ENCODE assay signal across 14 cellular contexts in genomic region chr12:69008510-69008909, GRCh38.
A peak's percentile ranks its signal among the peaks of the same experiment; 100 is the strongest.
DNase-seq lines count a peak whose midpoint lies in the region; ATAC-seq and TF ChIP-seq lines count a peak whose summit lies in the region.
"Had no signal": no experiment of that assay in that cellular context is flagged by ENCODE, and none has a peak within 500 bp of the region (broad histone marks: within the 10 kb centered on the region; RNA-seq: fewer than 3 reads in every experiment).

No MANE protein-coding gene starts in this region.

- H3K4me1 Mint-ChIP-seq in HFFc6 (ENCODE audit: low read depth) (peaks cover 46% of the 10 kb centered on the region), WTC11 (peaks cover 25% of the 10 kb centered on the region)

- no peaks in the 10 kb centered on the region for H3K36me3 ChIP-seq in A673 (ENCODE audit: insufficient read depth, low read length, poor library complexity, severe bottlenecking)
- H3K36me3 ChIP-seq: neutrophil, stomach had no signal

- CTCF ChIA-PET in A673 (lab: Charles Lee) (no interaction called here), WTC11 (lab: Charles Lee) (interaction anchor here (1.4 to 1.9 kb wide), 3 partner anchors 62 to 149 kb away, joined by 5 to 6 read pairs (median 6); no protein-coding TSS in a partner anchor)

- H3K27me3 Mint-ChIP-seq in HFFc6 (ENCODE audit: insufficient read depth) (no peaks in the 10 kb centered on the region), WTC11 (ENCODE audit: low read depth) (peaks cover 41% of the 10 kb centered on the region)

- H3K4me3 Mint-ChIP-seq in HFFc6 (no peak overlapping the region), WTC11 (no peak overlapping the region)
- H3K4me3 Mint-ChIP-seq: activated T-cell treated with anti-CD3 and anti-CD28 coated beads, Interleukin-2, amount 50 U/mL, for 4 hours had no signal

- H3K9me3 Mint-ChIP-seq in HFFc6, result no peaks in the 10 kb centered on the region
- peaks cover 30% of the 10 kb centered on the region for H3K9me3 Mint-ChIP-seq in WTC11
- H3K9me3 Mint-ChIP-seq: activated T-cell treated with anti-CD3 and anti-CD28 coated beads, Interleukin-2, amount 50 U/mL, for 4 hours had no signal

- intact Hi-C loops in A673 (cut with micrococcal nuclease; ENCODE audit: unreplicated experiment), result no loop called here

- H3K36me3 Mint-ChIP-seq in HFFc6 (ENCODE audit: low read depth) (0 out of 2 replicates have a peak, but pooled peaks cover 4% of the 10 kb centered on the region), WTC11 (no peaks in the 10 kb centered on the region)
- H3K36me3 Mint-ChIP-seq: brain had no signal

- TF ChIP-seq CTCF in HFFc6 (IDR thresholded peaks at IDR 0.05) (no peak), A673 (conservative IDR thresholded peaks at IDR 0.05; ENCODE audit: low read depth, low read length) (no peak), GM10266 (IDR thresholded peaks at IDR 0.05; ENCODE audit: control insufficient read depth, insufficient read depth, low read depth, missing control alignments) (no peak), WTC11 (IDR thresholded peaks at IDR 0.05) (no peak)

- BruUV-seq in A673 (replicated peaks; lab: Mats Ljungman, UMichigan), result no TSS peak

- ATAC-seq in GM21515 (IDR thresholded peaks at IDR 0.05; ENCODE audit: unreplicated experiment), result no peak
- ATAC-seq in WTC11, result no peak
- ATAC-seq: activated T-cell treated with anti-CD3 and anti-CD28 coated beads, Interleukin-2, amount 50 U/mL, for 4 hours had no signal

- H3K27ac Mint-ChIP-seq in HFFc6, result 0 out of 2 replicates have a peak overlapping the region, but pooled peaks have one; percentile 92
- H3K27ac Mint-ChIP-seq in WTC11, result no peak overlapping the region

- H3K4me1 ChIP-seq in A673 (ENCODE audit: insufficient read depth, low read length, poor library complexity, severe bottlenecking), result peaks cover 14% of the 10 kb centered on the region

- no peaks in the 10 kb centered on the region for H3K27me3 ChIP-seq in A673 (replicated peaks; ENCODE audit: insufficient read depth, low read depth, low read length, poor library complexity)
- H3K27me3 ChIP-seq: neutrophil, stomach had no signal

- DNase-seq in HFFc6 (no peak), NCI-H2107 treated with DMSO at 0.1 percent for 48 hours (lab: John Stamatoyannopoulos, UW; ENCODE audit: unreplicated experiment) (peak; percentile 87), amniotic epithelial cell (ENCODE audit: low read depth) (peak; percentile 33), renal cortical epithelial cell (ENCODE audit: low read depth) (peak; percentile 62), A673 (ENCODE audit: low spot score) (no peak), GM10266 (ENCODE audit: extremely low spot score) (no peak), WTC11 (ENCODE audit: low spot score) (no peak)
- DNase-seq: activated T-cell treated with anti-CD3 and anti-CD28 coated beads, Interleukin-2, amount 50 U/mL, for 4 hours; kidney glomerular epithelial cell; stomach; T-helper 9 cell had no signal

- H3K9me3 ChIP-seq in A673 (ENCODE audit: low read depth, low read length, poor library complexity, severe bottlenecking), result no peaks in the 10 kb centered on the region
- H3K9me3 ChIP-seq: neutrophil, stomach had no signal

- H3K4me3 ChIP-seq in A673 (ENCODE audit: low read depth, low read length, poor library complexity, severe bottlenecking), result no peak overlapping the region
- H3K4me3 ChIP-seq: stomach had no signal

- H3K27ac ChIP-seq in A673 (ENCODE audit: low read depth, low read length, poor library complexity, severe bottlenecking), result no peak overlapping the region
- H3K27ac ChIP-seq: neutrophil had no signal

- POLR2A ChIA-PET in A673 (lab: Charles Lee; ENCODE audit: low non-redundant PET), result no interaction called here
- POLR2A ChIA-PET in WTC11 (lab: Charles Lee), result no interaction called here

TF ChIP-seq in WTC11, 78 proteins besides CTCF, POLR2A, EP300 and RAD21:
- TF ChIP-seq NR2C2 (CRISPR knock-in tag; IDR thresholded peaks at IDR 0.05), result no peak
- TF ChIP-seq FOXP1 (CRISPR knock-in tag; IDR thresholded peaks at IDR 0.05; ENCODE audit: borderline replicate concordance), result no peak
- no peak for TF ChIP-seq ZNF281 (CRISPR knock-in tag; IDR thresholded peaks at IDR 0.05)
- TF ChIP-seq E2F4 (CRISPR knock-in tag; IDR thresholded peaks at IDR 0.05; ENCODE audit: borderline replicate concordance, low read depth), result no peak
- no peak for TF ChIP-seq HMGA2 (CRISPR knock-in tag; IDR thresholded peaks at IDR 0.05)
- no peak for TF ChIP-seq GABPB1 (CRISPR knock-in tag; IDR thresholded peaks at IDR 0.05)
- TF ChIP-seq ATF6 (CRISPR knock-in tag; IDR thresholded peaks at IDR 0.05), result no peak
- no peak for TF ChIP-seq TP53 (CRISPR knock-in tag; IDR thresholded peaks at IDR 0.05)
- no peak for TF ChIP-seq KAT7 (CRISPR knock-in tag; IDR thresholded peaks at IDR 0.05; ENCODE audit: borderline replicate concordance)
- no peak for TF ChIP-seq USF2 (CRISPR knock-in tag; IDR thresholded peaks at IDR 0.05)
- TF ChIP-seq ZNF425 (CRISPR knock-in tag; conservative IDR thresholded peaks at IDR 0.05), result no peak
- TF ChIP-seq PRRX2 (CRISPR knock-in tag; IDR thresholded peaks at IDR 0.05), result no peak
- TF ChIP-seq ZNF121 (CRISPR knock-in tag; IDR thresholded peaks at IDR 0.05), result no peak
- no peak for TF ChIP-seq ZNF219 (CRISPR knock-in tag; IDR thresholded peaks at IDR 0.05; ENCODE audit: borderline replicate concordance)

Comparison
In these comparisons a context has a peak if more than half of its experiments do, and no peak if none do; other contexts are left out.
1. DNase-seq: peak in NCI-H2107 treated with DMSO at 0.1 percent for 48 hours (single experiment), amniotic epithelial cell (single experiment) and renal cortical epithelial cell (single experiment); none in HFFc6 (single experiment), A673 (single experiment), GM10266 (single experiment) and WTC11 (single experiment).